In genomic region chr3:195788711-195789581, GRCh38 we compare ENCODE assay signal across 1 cellular context.
TF ChIP-seq lines count a peak whose summit lies in the region.

No MANE protein-coding gene starts in this region.

TF ChIP-seq in HepG2, 621 proteins besides CTCF, POLR2A, EP300 and RAD21 (continued from another document):
- TF ChIP-seq ZNF550 (CRISPR knock-in tag; IDR thresholded peaks at IDR 0.05; ENCODE audit: borderline replicate concordance) (no peak), ZNF318 (CRISPR knock-in tag; IDR thresholded peaks at IDR 0.05) (no peak), ZHX1 (CRISPR knock-in tag; IDR thresholded peaks at IDR 0.05; ENCODE audit: low read depth) (no peak), SNAPC2 (CRISPR knock-in tag; IDR thresholded peaks at IDR 0.05) (no peak), ZNF724P (CRISPR knock-in tag; IDR thresholded peaks at IDR 0.05; ENCODE audit: borderline replicate concordance) (no peak), MNT (IDR thresholded peaks at IDR 0.05) (no peak), ZSCAN5A (CRISPR knock-in tag; IDR thresholded peaks at IDR 0.05; ENCODE audit: borderline replicate concordance) (no peak), ZUFSP (CRISPR knock-in tag; IDR thresholded peaks at IDR 0.05; ENCODE audit: borderline replicate concordance) (no peak), SATB2 (CRISPR knock-in tag; IDR thresholded peaks at IDR 0.05) (no peak)
